1 cellular context compared by ENCODE assay signal in the genomic region with DNA sequence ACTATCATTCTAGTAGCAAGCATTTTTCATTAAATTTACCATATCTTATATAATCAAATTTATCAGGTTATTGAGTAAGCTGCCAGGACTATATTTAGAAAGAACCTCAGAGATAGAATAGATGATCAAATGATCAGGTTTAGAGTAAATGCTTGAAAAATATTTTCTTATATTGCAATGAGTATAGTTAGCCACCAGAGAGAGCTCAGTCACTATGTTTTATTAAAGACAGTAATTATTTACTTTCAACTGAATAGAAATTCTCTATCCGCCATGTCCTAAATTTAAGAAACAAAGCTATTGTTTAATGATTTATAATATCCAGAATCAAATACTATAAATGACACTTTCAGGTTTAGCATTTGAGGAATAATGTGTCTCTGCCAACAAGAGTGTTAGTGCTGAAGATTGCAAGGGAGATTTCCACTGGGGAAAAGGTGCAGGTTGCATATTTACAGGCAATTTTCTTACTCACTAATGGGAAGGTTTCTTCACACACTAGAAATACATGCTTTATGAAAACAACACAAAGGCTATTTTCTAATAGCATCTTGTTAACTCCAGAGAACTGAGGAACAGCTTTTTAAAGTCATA.
TF ChIP-seq lines count a peak whose summit lies in the region.

No MANE protein-coding gene starts in this region.

TF ChIP-seq in IMR-90, 13 proteins besides CTCF, POLR2A, EP300 and RAD21:
- TF ChIP-seq BHLHE40 (IDR thresholded peaks at IDR 0.05; ENCODE audit: low read depth, low read length) (no peak), SMC3 (IDR thresholded peaks at IDR 0.05; ENCODE audit: low read depth, low read length) (peak; percentile 51)
TF ChIP-seq in IMR-90: peak in this region for 1.
